8 cellular contexts compared by ENCODE assay signal in the genomic region with DNA sequence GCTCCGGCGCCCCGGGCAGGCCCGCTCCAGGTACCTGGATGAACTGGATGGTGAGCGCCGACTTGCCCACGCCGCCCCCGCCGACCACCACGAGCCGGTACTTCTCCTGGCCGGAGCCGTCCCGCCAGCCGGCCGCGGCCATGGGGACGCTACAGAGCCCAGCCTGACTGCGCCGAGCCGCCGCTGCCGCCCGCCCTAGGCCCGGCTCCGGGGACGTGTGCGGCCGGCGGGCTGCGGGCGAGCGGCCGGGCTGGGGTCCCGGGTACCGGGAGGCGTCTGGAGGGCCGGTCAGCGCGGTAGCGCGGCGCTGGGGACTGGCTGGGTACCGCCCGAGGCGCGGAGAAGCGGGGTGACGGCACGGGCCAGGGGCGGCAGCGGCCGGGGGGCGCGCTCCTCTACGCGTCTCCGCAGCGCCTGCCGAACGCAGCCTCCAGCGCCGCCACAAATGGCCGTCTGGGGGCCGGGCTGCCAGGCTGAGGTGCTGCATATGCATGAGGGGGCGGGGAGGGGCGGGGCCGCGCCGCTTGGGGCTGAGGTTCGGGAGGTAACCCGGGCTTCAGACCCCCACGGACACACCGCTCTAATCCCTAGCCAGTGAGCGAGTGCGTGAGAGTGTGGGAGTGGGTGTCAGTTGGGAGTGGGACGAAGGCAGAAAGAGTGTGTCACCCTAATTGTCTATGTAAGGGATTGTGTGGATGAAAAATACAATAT. TPM values are rescaled to one million over a fixed set of nuclear protein-coding genes. Genes with fewer than 3 reads are reported as not detected.
DNase-seq lines count a peak whose midpoint lies in the region; ATAC-seq, FAIRE-seq and TF ChIP-seq lines count a peak whose summit lies in the region.

TSS of gene RRAS2 (minus strand) at position 455 of the 711 bp plus-strand sequence. CDS start at position 142, 313 bp downstream.

- no peaks in the 10 kb centered on the region for H3K9me3 ChIP-seq in CD4-positive, CD25-positive, alpha-beta regulatory T cell (ENCODE audit: control insufficient read depth in 2 of 2, low read length in 2 of 2)
- H3K9me3 ChIP-seq in Peyer's patch, result no peaks in the 10 kb centered on the region
- H3K9me3 ChIP-seq in stomach, result no peaks in the 10 kb centered on the region

- DNase-seq in CD4-positive, CD25-positive, alpha-beta regulatory T cell, result peak; percentile 51 to 88 (median 67)
- DNase-seq in GM19239 (ENCODE audit: insufficient read length, low spot score) (peak; percentile 75), Peyer's patch (peak; percentile 84 to 92 (median 89)), fibroblast of pulmonary artery (ENCODE audit: low read depth) (peak; percentile 72), neural crest cell (ENCODE audit: low read depth, low spot score) (peak; percentile 65), stomach (peak; percentile 77)

- TF ChIP-seq CTCF in Peyer's patch (IDR thresholded peaks at IDR 0.05), result peak in 2 of 6 experiments; percentile 6 to 19
- TF ChIP-seq CTCF in fibroblast of pulmonary artery (IDR thresholded peaks at IDR 0.05; ENCODE audit: low read length, missing control alignments), result no peak
- no peak for TF ChIP-seq CTCF in neural crest cell (conservative IDR thresholded peaks at IDR 0.05)
- no peak for TF ChIP-seq CTCF in stomach (IDR thresholded peaks at IDR 0.05)

- peak; percentile 81 to 93 for TF ChIP-seq POLR2A in Peyer's patch (IDR thresholded peaks at IDR 0.05)
- TF ChIP-seq POLR2A in stomach (IDR thresholded peaks at IDR 0.05), result no peak

- no peak within 1 kb of the TSS for H3K27ac ChIP-seq in CD4-positive, CD25-positive, alpha-beta regulatory T cell (ENCODE audit: insufficient read depth, low read length, poor library complexity, severe bottlenecking)
- peak within 1 kb of the TSS; percentile 89 to 91 (median 90) for H3K27ac ChIP-seq in Peyer's patch
- H3K27ac ChIP-seq in stomach, result peak within 1 kb of the TSS; percentile 76 to 92 (median 89)

- peaks cover 9% of the 10 kb centered on the region for H3K4me1 ChIP-seq in CD4-positive, CD25-positive, alpha-beta regulatory T cell (ENCODE audit: control insufficient read depth, insufficient read depth, low read length, poor library complexity, severe bottlenecking)
- H3K4me1 ChIP-seq in Peyer's patch, result no peaks in the 10 kb centered on the region
- H3K4me1 ChIP-seq in stomach, result peaks cover 6 to 27% (median 17%) of the 10 kb centered on the region in 4 donors

- ATAC-seq in CD4-positive, CD25-positive, alpha-beta regulatory T cell (ENCODE audit: low read depth in 2 of 2), result peak; percentile 90 to 94
- ATAC-seq in HG03442 (IDR thresholded peaks at IDR 0.05; ENCODE audit: unreplicated experiment), result peak; percentile 83
- peak; percentile 92 for ATAC-seq in activated T-helper 17 cell treated with anti-CD3 and anti-CD28 coated beads, Interleukin-2, amount 50 U/mL, for 72 hours (replicated peaks)

- H3K36me3 Mint-ChIP-seq in CD4-positive, CD25-positive, alpha-beta regulatory T cell, result no peaks in the 10 kb centered on the region
- peaks cover 17% of the 10 kb centered on the region for H3K36me3 Mint-ChIP-seq in activated T-helper 17 cell treated with anti-CD3 and anti-CD28 coated beads, Interleukin-2, amount 50 U/mL, for 72 hours (ENCODE audit: low read depth)
- no peaks in the 10 kb centered on the region for H3K36me3 Mint-ChIP-seq in neural crest cell (ENCODE audit: low read depth)

- peaks cover 11% of the 10 kb centered on the region for H3K27me3 ChIP-seq in CD4-positive, CD25-positive, alpha-beta regulatory T cell (ENCODE audit: control insufficient read depth, insufficient read depth, low read length)
- H3K27me3 ChIP-seq in Peyer's patch (no peaks in the 10 kb centered on the region), stomach (peaks cover 0 to 6% (median 0%) of the 10 kb centered on the region in 3 donors)

- no peaks in the 10 kb centered on the region for H3K36me3 ChIP-seq in CD4-positive, CD25-positive, alpha-beta regulatory T cell (ENCODE audit: control insufficient read depth, insufficient read depth, low read length)
- H3K36me3 ChIP-seq in Peyer's patch (no peaks in the 10 kb centered on the region), stomach (no peaks in the 10 kb centered on the region)

- H3K27me3 Mint-ChIP-seq in CD4-positive, CD25-positive, alpha-beta regulatory T cell, result peaks cover 11% of the 10 kb centered on the region
- no peaks in the 10 kb centered on the region for H3K27me3 Mint-ChIP-seq in activated T-helper 17 cell treated with anti-CD3 and anti-CD28 coated beads, Interleukin-2, amount 50 U/mL, for 72 hours
- H3K27me3 Mint-ChIP-seq in neural crest cell (ENCODE audit: low read depth), result peaks cover 12% of the 10 kb centered on the region

- intact Hi-C loops in stomach (cut with DNase I; ENCODE audit: low total_unique reads), result no loop called here

- H3K27ac Mint-ChIP-seq in CD4-positive, CD25-positive, alpha-beta regulatory T cell, result peak within 1 kb of the TSS; percentile 72 to 88 (median 80)
- peak within 1 kb of the TSS; percentile 98 for H3K27ac Mint-ChIP-seq in activated T-helper 17 cell treated with anti-CD3 and anti-CD28 coated beads, Interleukin-2, amount 50 U/mL, for 72 hours
- H3K27ac Mint-ChIP-seq in neural crest cell (ENCODE audit: unreplicated experiment), result peak within 1 kb of the TSS; percentile 96

- peak within 1 kb of the TSS; percentile 88 to 96 (median 91) for H3K4me3 Mint-ChIP-seq in CD4-positive, CD25-positive, alpha-beta regulatory T cell
- peak within 1 kb of the TSS; percentile 99 for H3K4me3 Mint-ChIP-seq in activated T-helper 17 cell treated with anti-CD3 and anti-CD28 coated beads, Interleukin-2, amount 50 U/mL, for 72 hours
- peak within 1 kb of the TSS; percentile 96 for H3K4me3 Mint-ChIP-seq in neural crest cell

- peaks cover 5 to 31% (median 13%) of the 10 kb centered on the region in 4 donors for H3K4me1 Mint-ChIP-seq in CD4-positive, CD25-positive, alpha-beta regulatory T cell
- peaks cover 24% of the 10 kb centered on the region for H3K4me1 Mint-ChIP-seq in activated T-helper 17 cell treated with anti-CD3 and anti-CD28 coated beads, Interleukin-2, amount 50 U/mL, for 72 hours
- peaks cover 26% of the 10 kb centered on the region for H3K4me1 Mint-ChIP-seq in neural crest cell

- no peak for TF ChIP-seq EP300 in stomach (IDR thresholded peaks at IDR 0.05)

- peak; percentile 62 for FAIRE-seq in GM19239 (lab: Jason Lieb, UNC)

- peaks cover 0 to 1% (median 0%) of the 10 kb centered on the region in 7 donors for H3K9me3 Mint-ChIP-seq in CD4-positive, CD25-positive, alpha-beta regulatory T cell
- no peaks in the 10 kb centered on the region for H3K9me3 Mint-ChIP-seq in activated T-helper 17 cell treated with anti-CD3 and anti-CD28 coated beads, Interleukin-2, amount 50 U/mL, for 72 hours
- H3K9me3 Mint-ChIP-seq in neural crest cell, result no peaks in the 10 kb centered on the region

- WGBS in stomach, 5 donors, result 0 to 2% (median 1%) methylated on average over 10 to 78 of the region's 78 CpGs

- H3K4me3 ChIP-seq in CD4-positive, CD25-positive, alpha-beta regulatory T cell (ENCODE audit: low read depth, low read length), result peak within 1 kb of the TSS; percentile 75
- H3K4me3 ChIP-seq in Peyer's patch, result peak within 1 kb of the TSS; percentile 92 to 99 (median 97)
- peak within 1 kb of the TSS; percentile 88 for H3K4me3 ChIP-seq in fibroblast of pulmonary artery (replicated peaks; ENCODE audit: low read depth, low read length)
- H3K4me3 ChIP-seq in stomach, result peak within 1 kb of the TSS; percentile 81 to 94 (median 87)

RNA-seq across cellular contexts. Expression of gene RRAS2, which starts in this region (rescaled TPM):
- total RNA-seq in CD4-positive, CD25-positive, alpha-beta regulatory T cell, result 13.9 TPM
- 1 to 10 TPM; 1.8 to 4.9 (median 4.1) TPM for polyA plus RNA-seq in CD4-positive, CD25-positive, alpha-beta regulatory T cell
- 100 to 1,000 TPM in 1 of 4 donors, 10 to 100 TPM in 3; 35.5 to 162 (median 77.6) TPM for total RNA-seq in Peyer's patch
- total RNA-seq in activated T-helper 17 cell treated with anti-CD3 and anti-CD28 coated beads, Interleukin-2, amount 50 U/mL, for 72 hours, result 10 to 100 TPM; 35.4 to 41.0 TPM
- total RNA-seq in neural crest cell, result 36.6 and 37.8 TPM in 2 replicates
- 10 to 100 TPM in 3 of 5 donors, 1 to 10 TPM in 2; 1.2 to 65.0 (median 30.4) TPM for total RNA-seq in stomach
- polyA plus RNA-seq in stomach, result 10 to 100 TPM; 13.8 to 20.7 (median 18.0) TPM

Comparison
In these comparisons a context has a peak if more than half of its experiments do, and no peak if none do; other contexts are left out.
1. POLR2A ChIP-seq: peak in Peyer's patch (2 of 2); none in stomach (0 of 4).
2. Peak in every context shown above with its lines, with median percentiles within 50 percentile points of each other: ATAC-seq, DNase-seq, H3K4me3 ChIP-seq, H3K27ac Mint-ChIP-seq and H3K4me3 Mint-ChIP-seq.